ENCODE assay signal across 1 cellular context in genomic region chr12:64403708-64404469, GRCh38.
TF ChIP-seq lines count a peak whose summit lies in the region.

A gene with protein sequence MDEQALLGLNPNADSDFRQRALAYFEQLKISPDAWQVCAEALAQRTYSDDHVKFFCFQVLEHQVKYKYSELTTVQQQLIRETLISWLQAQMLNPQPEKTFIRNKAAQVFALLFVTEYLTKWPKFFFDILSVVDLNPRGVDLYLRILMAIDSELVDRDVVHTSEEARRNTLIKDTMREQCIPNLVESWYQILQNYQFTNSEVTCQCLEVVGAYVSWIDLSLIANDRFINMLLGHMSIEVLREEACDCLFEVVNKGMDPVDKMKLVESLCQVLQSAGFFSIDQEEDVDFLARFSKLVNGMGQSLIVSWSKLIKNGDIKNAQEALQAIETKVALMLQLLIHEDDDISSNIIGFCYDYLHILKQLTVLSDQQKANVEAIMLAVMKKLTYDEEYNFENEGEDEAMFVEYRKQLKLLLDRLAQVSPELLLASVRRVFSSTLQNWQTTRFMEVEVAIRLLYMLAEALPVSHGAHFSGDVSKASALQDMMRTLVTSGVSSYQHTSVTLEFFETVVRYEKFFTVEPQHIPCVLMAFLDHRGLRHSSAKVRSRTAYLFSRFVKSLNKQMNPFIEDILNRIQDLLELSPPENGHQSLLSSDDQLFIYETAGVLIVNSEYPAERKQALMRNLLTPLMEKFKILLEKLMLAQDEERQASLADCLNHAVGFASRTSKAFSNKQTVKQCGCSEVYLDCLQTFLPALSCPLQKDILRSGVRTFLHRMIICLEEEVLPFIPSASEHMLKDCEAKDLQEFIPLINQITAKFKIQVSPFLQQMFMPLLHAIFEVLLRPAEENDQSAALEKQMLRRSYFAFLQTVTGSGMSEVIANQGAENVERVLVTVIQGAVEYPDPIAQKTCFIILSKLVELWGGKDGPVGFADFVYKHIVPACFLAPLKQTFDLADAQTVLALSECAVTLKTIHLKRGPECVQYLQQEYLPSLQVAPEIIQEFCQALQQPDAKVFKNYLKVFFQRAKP (plus strand): TSS chr12:64404392. CDS start chr12:64410036, 5,644 bp downstream.

TF ChIP-seq in A549, 52 proteins besides CTCF, POLR2A, EP300 and RAD21 (continued from another document):
- no peak for TF ChIP-seq REST (IDR thresholded peaks at IDR 0.05)
- TF ChIP-seq SMC3 (IDR thresholded peaks at IDR 0.05) = no peak
- TF ChIP-seq ZFP36 (IDR thresholded peaks at IDR 0.05; ENCODE audit: borderline replicate concordance, partially characterized antibody) = no peak
- TF ChIP-seq ESRRA (IDR thresholded peaks at IDR 0.05; ENCODE audit: borderline replicate concordance, low read length) = no peak
- no peak for TF ChIP-seq CHD2 (IDR thresholded peaks at IDR 0.05; ENCODE audit: low read length, partially characterized antibody)
- no peak for TF ChIP-seq EHF (CRISPR knock-in tag; IDR thresholded peaks at IDR 0.05)
- TF ChIP-seq ZNF302 (CRISPR knock-in tag; IDR thresholded peaks at IDR 0.05) = no peak
- no peak for TF ChIP-seq HOXB13 (CRISPR knock-in tag; IDR thresholded peaks at IDR 0.05; ENCODE audit: low read depth)
- no peak; the same call in 1 of the 2 replicates for TF ChIP-seq PHF8 (IDR thresholded peaks at IDR 0.05; ENCODE audit: borderline replicate concordance, low read depth)
- TF ChIP-seq MYC (IDR thresholded peaks at IDR 0.05; ENCODE audit: borderline replicate concordance, low read length) = peak; percentile 98
- no peak for TF ChIP-seq SREBF2 (IDR thresholded peaks at IDR 0.05)
- TF ChIP-seq CHD4 (IDR thresholded peaks at IDR 0.05; ENCODE audit: borderline replicate concordance) = no peak
- no peak for TF ChIP-seq RCOR1 (IDR thresholded peaks at IDR 0.05; ENCODE audit: low read depth, low read length)
- no peak; the same call in none of the 2 replicates for TF ChIP-seq RFX5 (IDR thresholded peaks at IDR 0.05)
- no peak for TF ChIP-seq POLR2AphosphoS2 (conservative IDR thresholded peaks at IDR 0.05; ENCODE audit: low read length)
- no peak for TF ChIP-seq MAZ (IDR thresholded peaks at IDR 0.05; ENCODE audit: borderline replicate concordance, low read depth, low read length)
- TF ChIP-seq FOXS1 (CRISPR knock-in tag; IDR thresholded peaks at IDR 0.05) = no peak
- TF ChIP-seq, protein P1, sequence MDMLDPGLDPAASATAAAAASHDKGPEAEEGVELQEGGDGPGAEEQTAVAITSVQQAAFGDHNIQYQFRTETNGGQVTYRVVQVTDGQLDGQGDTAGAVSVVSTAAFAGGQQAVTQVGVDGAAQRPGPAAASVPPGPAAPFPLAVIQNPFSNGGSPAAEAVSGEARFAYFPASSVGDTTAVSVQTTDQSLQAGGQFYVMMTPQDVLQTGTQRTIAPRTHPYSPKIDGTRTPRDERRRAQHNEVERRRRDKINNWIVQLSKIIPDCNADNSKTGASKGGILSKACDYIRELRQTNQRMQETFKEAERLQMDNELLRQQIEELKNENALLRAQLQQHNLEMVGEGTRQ (IDR thresholded peaks at IDR 0.05) = peak; percentile 49; the same call in 1 of the 2 replicates
- no peak for TF ChIP-seq CBX8 (IDR thresholded peaks at IDR 0.05)
- TF ChIP-seq, protein P2, sequence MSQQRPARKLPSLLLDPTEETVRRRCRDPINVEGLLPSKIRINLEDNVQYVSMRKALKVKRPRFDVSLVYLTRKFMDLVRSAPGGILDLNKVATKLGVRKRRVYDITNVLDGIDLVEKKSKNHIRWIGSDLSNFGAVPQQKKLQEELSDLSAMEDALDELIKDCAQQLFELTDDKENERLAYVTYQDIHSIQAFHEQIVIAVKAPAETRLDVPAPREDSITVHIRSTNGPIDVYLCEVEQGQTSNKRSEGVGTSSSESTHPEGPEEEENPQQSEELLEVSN (IDR thresholded peaks at IDR 0.05; ENCODE audit: borderline replicate concordance, low read depth) = no peak; the same call in none of the 2 replicates
- TF ChIP-seq BCL3 (IDR thresholded peaks at IDR 0.05) = no peak; the same call in 2 of the 3 replicates
- TF ChIP-seq, protein P3, sequence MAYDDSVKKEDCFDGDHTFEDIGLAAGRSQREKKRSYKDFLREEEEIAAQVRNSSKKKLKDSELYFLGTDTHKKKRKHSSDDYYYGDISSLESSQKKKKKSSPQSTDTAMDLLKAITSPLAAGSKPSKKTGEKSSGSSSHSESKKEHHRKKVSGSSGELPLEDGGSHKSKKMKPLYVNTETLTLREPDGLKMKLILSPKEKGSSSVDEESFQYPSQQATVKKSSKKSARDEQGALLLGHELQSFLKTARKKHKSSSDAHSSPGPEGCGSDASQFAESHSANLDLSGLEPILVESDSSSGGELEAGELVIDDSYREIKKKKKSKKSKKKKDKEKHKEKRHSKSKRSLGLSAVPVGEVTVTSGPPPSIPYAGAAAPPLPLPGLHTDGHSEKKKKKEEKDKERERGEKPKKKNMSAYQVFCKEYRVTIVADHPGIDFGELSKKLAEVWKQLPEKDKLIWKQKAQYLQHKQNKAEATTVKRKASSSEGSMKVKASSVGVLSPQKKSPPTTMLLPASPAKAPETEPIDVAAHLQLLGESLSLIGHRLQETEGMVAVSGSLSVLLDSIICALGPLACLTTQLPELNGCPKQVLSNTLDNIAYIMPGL (CRISPR knock-in tag; IDR thresholded peaks at IDR 0.05; ENCODE audit: borderline replicate concordance) = no peak
- TF ChIP-seq RARB (CRISPR knock-in tag; IDR thresholded peaks at IDR 0.05) = no peak
- no peak for TF ChIP-seq HES2 (IDR thresholded peaks at IDR 0.05)
- TF ChIP-seq CEBPB (IDR thresholded peaks at IDR 0.05) = no peak
- no peak for TF ChIP-seq RNF2 (IDR thresholded peaks at IDR 0.05; ENCODE audit: borderline replicate concordance, low read depth)
- TF ChIP-seq MAFK (IDR thresholded peaks at IDR 0.05; ENCODE audit: partially characterized antibody) = peak; percentile 98
- no peak for TF ChIP-seq NR3C1 (IDR thresholded peaks at IDR 0.05)
- TF ChIP-seq KDM1A (IDR thresholded peaks at IDR 0.05; ENCODE audit: low read depth) = no peak
- TF ChIP-seq, protein P4, sequence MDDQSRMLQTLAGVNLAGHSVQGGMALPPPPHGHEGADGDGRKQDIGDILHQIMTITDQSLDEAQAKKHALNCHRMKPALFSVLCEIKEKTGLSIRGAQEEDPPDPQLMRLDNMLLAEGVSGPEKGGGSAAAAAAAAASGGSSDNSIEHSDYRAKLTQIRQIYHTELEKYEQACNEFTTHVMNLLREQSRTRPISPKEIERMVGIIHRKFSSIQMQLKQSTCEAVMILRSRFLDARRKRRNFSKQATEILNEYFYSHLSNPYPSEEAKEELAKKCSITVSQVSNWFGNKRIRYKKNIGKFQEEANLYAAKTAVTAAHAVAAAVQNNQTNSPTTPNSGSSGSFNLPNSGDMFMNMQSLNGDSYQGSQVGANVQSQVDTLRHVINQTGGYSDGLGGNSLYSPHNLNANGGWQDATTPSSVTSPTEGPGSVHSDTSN (IDR thresholded peaks at IDR 0.05) = 0 out of 2 replicates have a peak, but pooled peaks have one; percentile 41
- TF ChIP-seq JUNB (IDR thresholded peaks at IDR 0.05) = no peak
- peak; percentile 82 for TF ChIP-seq MAX (IDR thresholded peaks at IDR 0.05)
- TF ChIP-seq TP53 (CRISPR knock-in tag; IDR thresholded peaks at IDR 0.05) = no peak
- TF ChIP-seq HEYL (CRISPR knock-in tag; IDR thresholded peaks at IDR 0.05) = no peak
- no peak for TF ChIP-seq EHMT2 (IDR thresholded peaks at IDR 0.05; ENCODE audit: low read depth)
- no peak for TF ChIP-seq BHLHE40 (IDR thresholded peaks at IDR 0.05; ENCODE audit: low read depth, low read length)
- no peak for TF ChIP-seq NFE2L2 (conservative IDR thresholded peaks at IDR 0.05; ENCODE audit: low read length)
